In genomic region chr6:30626484-30627366, GRCh38 we compare ENCODE assay signal across 8 cellular contexts. TPM values are rescaled to one million over a fixed set of nuclear protein-coding genes. Genes with fewer than 3 reads are reported as not detected.
A peak's percentile ranks its signal among the peaks of the same experiment; 100 is the strongest.
DNase-seq lines count a peak whose midpoint lies in the region; ATAC-seq and TF ChIP-seq lines count a peak whose summit lies in the region.

Gene ATAT1, plus strand, starts transcription at chr6:30626874.

- WGBS in mesendoderm (ENCODE audit: extremely low coverage, insufficient coverage, low lambda C conversion rate) = no CpG with 5 or more reads among the region's 36 CpGs

- no peak within 1 kb of the TSS for H4K8ac ChIP-seq in mesendoderm (ENCODE audit: low read depth, low read length)

- H3K4me3 ChIP-seq in AG10803 (ENCODE audit: low read length) (peak within 1 kb of the TSS; percentile 86), mesendoderm (ENCODE audit: low read length) (peak within 1 kb of the TSS; percentile 85)

- TF ChIP-seq CTCF in AG10803 (conservative IDR thresholded peaks at IDR 0.05; ENCODE audit: low read length) = peak; percentile 36

- H3K36me3 ChIP-seq in mesendoderm (ENCODE audit: control insufficient read depth, insufficient read depth, low read length) = peaks cover 9% of the 10 kb centered on the region

- H3K4me1 Mint-ChIP-seq in effector memory CD8-positive, alpha-beta T cell (ENCODE audit: low read depth in 2 of 2) = peaks cover 18 to 23% of the 10 kb centered on the region in 2 donors

- peaks cover 7% of the 10 kb centered on the region for H3K79me1 ChIP-seq in mesendoderm (ENCODE audit: low read length)

- H2BK120ac ChIP-seq in mesendoderm (ENCODE audit: low read depth, low read length) = no peak within 1 kb of the TSS

- peak within 1 kb of the TSS; percentile 97 to 98 for H3K27ac Mint-ChIP-seq in effector memory CD8-positive, alpha-beta T cell

- H3K9ac ChIP-seq in mesendoderm (ENCODE audit: low read length) = peak within 1 kb of the TSS; percentile 92

- peaks cover 58% of the 10 kb centered on the region for H3K36me3 Mint-ChIP-seq in effector memory CD8-positive, alpha-beta T cell (ENCODE audit: insufficient read depth)

- H3K9me3 Mint-ChIP-seq in effector memory CD8-positive, alpha-beta T cell = no peaks in the 10 kb centered on the region

- H3K4me3 Mint-ChIP-seq in effector memory CD8-positive, alpha-beta T cell = peak within 1 kb of the TSS; percentile 86 to 92

- peak within 1 kb of the TSS; percentile 98 for H3K56ac ChIP-seq in mesendoderm (ENCODE audit: low read length)

- H3K27ac ChIP-seq in mesendoderm (ENCODE audit: low read depth, low read length) = no peak within 1 kb of the TSS

- H2BK5ac ChIP-seq in mesendoderm (ENCODE audit: low read length) = peak within 1 kb of the TSS; percentile 14

- peak within 1 kb of the TSS; percentile 41 for H3K18ac ChIP-seq in mesendoderm (ENCODE audit: low read length)

- peak within 1 kb of the TSS; percentile 8 for H2AK5ac ChIP-seq in mesendoderm (ENCODE audit: low read length)

- H2BK15ac ChIP-seq in mesendoderm (replicated peaks; ENCODE audit: low read depth) = no peak within 1 kb of the TSS

- H3K27me3 Mint-ChIP-seq in effector memory CD8-positive, alpha-beta T cell = no peaks in the 10 kb centered on the region

- H3K23ac ChIP-seq in mesendoderm (ENCODE audit: low read length) = peak within 1 kb of the TSS; percentile 9

- no peaks in the 10 kb centered on the region for H3K27me3 ChIP-seq in mesendoderm (ENCODE audit: insufficient read depth, low read length, poor library complexity)

- ATAC-seq in HG03442 (IDR thresholded peaks at IDR 0.05; ENCODE audit: unreplicated experiment) = peak; percentile 74
- peak; percentile 99 for ATAC-seq in effector memory CD8-positive, alpha-beta T cell (replicated peaks)

- H4K5ac ChIP-seq in mesendoderm (ENCODE audit: low read length) = no peak within 1 kb of the TSS

- no peaks in the 10 kb centered on the region for H3K4me1 ChIP-seq in mesendoderm (ENCODE audit: control insufficient read depth, low read depth, low read length)

- H3K4me2 ChIP-seq in mesendoderm (ENCODE audit: low read length) = peak within 1 kb of the TSS; percentile 91

- peak within 1 kb of the TSS; percentile 46 for H3K4ac ChIP-seq in mesendoderm (ENCODE audit: low read depth, low read length)

- DNase-seq in AG10803 (ENCODE audit: low read depth) (peak; percentile 68), GM19238 (ENCODE audit: insufficient read length, low spot score) (peak; percentile 81), NK-92 (lab: John Stamatoyannopoulos, UW; ENCODE audit: unreplicated experiment) (peak; percentile 43), mesendoderm (peak; percentile 88)
- DNase-seq in activated CD8-positive, alpha-beta memory T cell treated with anti-CD3 and anti-CD28 coated beads for 48 hours (ENCODE audit: low read depth in 2 of 3, low spot score in 2 of 3) = peak; percentile 66 to 77 (median 69)
- DNase-seq in effector memory CD8-positive, alpha-beta T cell = peak; percentile 87 to 88 (median 88)
- peak; percentile 79 for DNase-seq in stimulated activated CD8-positive, alpha-beta memory T cell treated with anti-CD3 and anti-CD28 coated beads, Interleukin-12 subunit alpha, Interleukin-12 subunit beta, amount 100 ng/mL, for 4 hours (ENCODE audit: low read depth)

- H3K79me2 ChIP-seq in mesendoderm (ENCODE audit: control insufficient read depth, insufficient read depth, low read length) = peaks cover 8% of the 10 kb centered on the region

RNA-seq across cellular contexts. Expression of gene ATAT1, which starts in this region (rescaled TPM):
- polyA plus RNA-seq in mesendoderm (2013, experiment 1 of 2) = 22.7 TPM
- polyA plus RNA-seq in mesendoderm (2013, experiment 2 of 2) = 22.3 TPM
